18 cellular contexts compared by ENCODE assay signal in the genomic region with DNA sequence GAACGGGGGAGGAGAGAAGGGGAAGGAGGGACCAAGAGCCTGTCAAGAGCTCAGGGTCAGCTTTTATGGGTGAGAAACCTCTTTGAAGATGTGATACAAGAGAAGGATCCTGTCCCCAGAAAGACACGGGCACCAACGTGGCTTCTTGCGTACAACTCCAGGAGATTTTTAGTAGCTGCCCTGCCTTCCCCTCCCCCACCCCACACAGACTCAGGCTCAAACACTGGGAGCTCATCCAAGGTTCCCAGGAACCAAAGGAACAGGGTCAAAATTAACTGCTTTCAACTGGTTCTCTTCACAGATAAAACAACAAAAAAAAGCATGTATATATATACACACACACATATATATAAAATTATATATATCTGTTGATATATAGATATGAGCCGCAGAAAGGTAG. TPM values are rescaled to one million over a fixed set of nuclear protein-coding genes. Genes with fewer than 3 reads are reported as not detected.
DNase-seq lines count a peak whose midpoint lies in the region; TF ChIP-seq lines count a peak whose summit lies in the region.
"Had no signal": no experiment of that assay in that cellular context is flagged by ENCODE, and none has a peak within 500 bp of the region (broad histone marks: within the 10 kb centered on the region; RNA-seq: fewer than 3 reads in every experiment).

No MANE protein-coding gene starts in this region.

- H3K36me3 ChIP-seq in GM23248 (ENCODE audit: low read depth) = peaks cover 80% of the 10 kb centered on the region

- peaks cover 49% of the 10 kb centered on the region for H3F3A ChIP-seq in GM23248 (ENCODE audit: insufficient read depth)

- no peak overlapping the region for H2AFZ ChIP-seq in GM23248
- H2AFZ ChIP-seq: GM23338 had no signal

- H3K4me3 ChIP-seq in GM23248 = no peak overlapping the region
- H3K4me3 ChIP-seq: GM23338, K562 had no signal

- H3K9me2 ChIP-seq in GM23248 (ENCODE audit: insufficient read depth) = no peaks in the 10 kb centered on the region

- in situ Hi-C loops in GM23248 (cut with MboI) = no loop called here

- H3K9me3 ChIP-seq in GM23248 (ENCODE audit: low read depth) = no peaks in the 10 kb centered on the region

- H3K27me3 ChIP-seq in GM23248 (replicated peaks; ENCODE audit: insufficient read depth) = no peaks in the 10 kb centered on the region

- peaks cover 36% of the 10 kb centered on the region for H3K4me1 ChIP-seq in GM23248 (ENCODE audit: insufficient read depth)

- H3K27ac Mint-ChIP-seq in activated CD4-positive, alpha-beta T cell treated with anti-CD3 and anti-CD28 coated beads, Interleukin-2, amount 10 ng/mL, durations not matched to agents 7 days and 5 days = peak overlapping the region; percentile 64
- peak overlapping the region; percentile 36 for H3K27ac Mint-ChIP-seq in chondrocyte (ENCODE audit: unreplicated experiment)
- H3K27ac Mint-ChIP-seq in nephron progenitor cell = peak overlapping the region; percentile 59
- H3K27ac Mint-ChIP-seq: GM23338 had no signal

- POLR2A ChIA-PET in activated CD4-positive, alpha-beta T cell treated with anti-CD3 and anti-CD28 coated beads, Interleukin-2, amount 10 ng/mL, durations not matched to agents 7 days and 5 days (lab: Charles Lee) = no interaction called here

- H3K27me3 Mint-ChIP-seq in activated CD4-positive, alpha-beta T cell treated with anti-CD3 and anti-CD28 coated beads, Interleukin-2, amount 10 ng/mL, durations not matched to agents 7 days and 5 days = no peaks in the 10 kb centered on the region
- H3K27me3 Mint-ChIP-seq in chondrocyte (ENCODE audit: low read depth) = no peaks in the 10 kb centered on the region
- no peaks in the 10 kb centered on the region for H3K27me3 Mint-ChIP-seq in nephron progenitor cell (ENCODE audit: low read depth, poor library complexity)

- WGBS in GM23248 (ENCODE audit: low coverage in 1 of 2, low lambda C conversion rate in 2 of 2, missing lambda C conversion rate in 2 of 2), 2 experiments = 80 to 84% methylated on average over 5 of the region's 5 CpGs

- H3K4me1 Mint-ChIP-seq in activated CD4-positive, alpha-beta T cell treated with anti-CD3 and anti-CD28 coated beads, Interleukin-2, amount 10 ng/mL, durations not matched to agents 7 days and 5 days = no peaks in the 10 kb centered on the region
- peaks cover 17% of the 10 kb centered on the region for H3K4me1 Mint-ChIP-seq in chondrocyte (ENCODE audit: low read depth)
- peaks cover 57% of the 10 kb centered on the region for H3K4me1 Mint-ChIP-seq in nephron progenitor cell

- no peak overlapping the region for H3K9ac ChIP-seq in GM23248

- no peak overlapping the region for H3K4me3 Mint-ChIP-seq in activated CD4-positive, alpha-beta T cell treated with anti-CD3 and anti-CD28 coated beads, Interleukin-2, amount 10 ng/mL, durations not matched to agents 7 days and 5 days
- H3K4me3 Mint-ChIP-seq in chondrocyte (ENCODE audit: unreplicated experiment) = no peak overlapping the region
- H3K4me3 Mint-ChIP-seq in nephron progenitor cell = no peak overlapping the region
- H3K4me3 Mint-ChIP-seq: CD14-positive monocyte, GM23338 had no signal

- no peak overlapping the region for H3K4me2 ChIP-seq in GM23248 (ENCODE audit: unreplicated experiment)
- H3K4me2 ChIP-seq: GM23338 had no signal

- intact Hi-C loops in posterior cingulate gyrus (cut with DNase I) = no loop called here

- H3K79me2 ChIP-seq in GM23248 (ENCODE audit: insufficient read depth) = peaks cover 64% of the 10 kb centered on the region

- no peak for DNase-seq in activated CD4-positive, alpha-beta T cell treated with anti-CD3 and anti-CD28 coated beads, Interleukin-2, amount 10 ng/mL, durations not matched to agents 7 days and 5 days
- no peak for DNase-seq in activated CD4-positive, alpha-beta T cell treated with anti-CD3 and anti-CD28 coated beads, Interleukin-2, amount 50 U/mL, for 48 hours
- DNase-seq in GM23248 (no peak), chondrocyte (ENCODE audit: low spot score) (no peak), nephron progenitor cell (no peak), HT-29 (ENCODE audit: low spot score) (no peak), posterior cingulate gyrus (no peak), DMS 273 treated with DMSO at 0.1 percent for 48 hours (lab: John Stamatoyannopoulos, UW) (no peak)
- DNase-seq: COR-L47, NCI-H1048, NCI-H146, NCI-H2227 treated with DMSO at 0.1 percent for 48 hours, NCI-H526, RPMI8226 had no signal

- H3K9me3 Mint-ChIP-seq in activated CD4-positive, alpha-beta T cell treated with anti-CD3 and anti-CD28 coated beads, Interleukin-2, amount 10 ng/mL, durations not matched to agents 7 days and 5 days = no peaks in the 10 kb centered on the region
- H3K9me3 Mint-ChIP-seq in chondrocyte (ENCODE audit: low read depth) (no peaks in the 10 kb centered on the region), nephron progenitor cell (no peaks in the 10 kb centered on the region)
- H3K9me3 Mint-ChIP-seq: CD14-positive monocyte, GM23338 had no signal

- TF ChIP-seq CTCF in chondrocyte (IDR thresholded peaks at IDR 0.05) (no peak), nephron progenitor cell (IDR thresholded peaks at IDR 0.05) (no peak)

- no peaks in the 10 kb centered on the region for H4K20me1 ChIP-seq in GM23248 (ENCODE audit: insufficient read depth)

- CTCF ChIA-PET in activated CD4-positive, alpha-beta T cell treated with anti-CD3 and anti-CD28 coated beads, Interleukin-2, amount 10 ng/mL, durations not matched to agents 7 days and 5 days (lab: Charles Lee) = interaction anchor here (0.7 to 1.3 kb wide), 2 partner anchors 12 to 15 kb away, joined by 3 to 4 read pairs; no protein-coding TSS in a partner anchor

- peaks cover 12% of the 10 kb centered on the region for H3K36me3 Mint-ChIP-seq in activated CD4-positive, alpha-beta T cell treated with anti-CD3 and anti-CD28 coated beads, Interleukin-2, amount 10 ng/mL, durations not matched to agents 7 days and 5 days (ENCODE audit: low read depth)
- H3K36me3 Mint-ChIP-seq in chondrocyte (ENCODE audit: low read depth) (peaks cover 41% of the 10 kb centered on the region), nephron progenitor cell (ENCODE audit: low read depth) (peaks cover 72% of the 10 kb centered on the region)

- H3K27ac ChIP-seq in GM23248 = 0 out of 2 replicates have a peak overlapping the region, but pooled peaks have one; percentile 13
- H3K27ac ChIP-seq: 22Rv1 had no signal

RNA-seq across cellular contexts. Expression of a gene that starts 34.6 kb away (rescaled TPM):
- total RNA-seq in activated CD4-positive, alpha-beta T cell treated with anti-CD3 and anti-CD28 coated beads, Interleukin-2, amount 10 ng/mL, durations not matched to agents 7 days and 5 days = 10 to 100 TPM; 24.6 to 27.3 TPM
- 76.8 and 83.0 TPM in 2 replicates for total RNA-seq in GM23248 (2014; rRNA removed; shearing (Covaris generic))
- 119 and 122 TPM in 2 replicates for polyA plus RNA-seq in GM23248 (2016; fragmentation: Nextera tagmentation; extraction: Ambion mirVana)
- 46.2 to 51.7 TPM (median 47.5 TPM) in 3 replicates for total RNA-seq in chondrocyte
- 10.3 and 13.3 TPM in 2 replicates for total RNA-seq in HT-29 (2014; rRNA removed; shearing (Covaris generic))
